Comparison of ENCODE assay signal across 1 cellular context in the genomic region with DNA sequence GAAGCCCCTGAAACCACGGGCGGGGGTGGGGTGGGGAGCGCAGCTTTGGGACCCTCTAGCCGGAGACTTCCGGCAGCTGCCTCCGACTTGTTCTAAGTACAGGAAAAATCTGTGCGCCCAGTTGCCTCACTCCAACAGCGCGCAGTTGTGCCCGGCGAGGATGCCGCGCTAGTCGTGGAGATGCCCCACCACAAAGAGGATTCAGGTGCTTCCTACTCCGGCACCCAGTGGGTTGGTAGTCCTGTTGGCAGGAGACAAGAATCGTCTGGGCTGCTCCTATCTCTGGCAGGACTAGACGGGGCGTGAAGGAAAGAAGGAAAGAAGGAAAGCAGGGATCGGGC.
TF ChIP-seq lines count a peak whose summit lies in the region.

No MANE protein-coding gene starts in this region.

TF ChIP-seq in WTC11, 78 proteins besides CTCF, POLR2A, EP300 and RAD21 (continued from another document):
- no peak for TF ChIP-seq RORB (CRISPR knock-in tag; IDR thresholded peaks at IDR 0.05)
- TF ChIP-seq, protein P1, sequence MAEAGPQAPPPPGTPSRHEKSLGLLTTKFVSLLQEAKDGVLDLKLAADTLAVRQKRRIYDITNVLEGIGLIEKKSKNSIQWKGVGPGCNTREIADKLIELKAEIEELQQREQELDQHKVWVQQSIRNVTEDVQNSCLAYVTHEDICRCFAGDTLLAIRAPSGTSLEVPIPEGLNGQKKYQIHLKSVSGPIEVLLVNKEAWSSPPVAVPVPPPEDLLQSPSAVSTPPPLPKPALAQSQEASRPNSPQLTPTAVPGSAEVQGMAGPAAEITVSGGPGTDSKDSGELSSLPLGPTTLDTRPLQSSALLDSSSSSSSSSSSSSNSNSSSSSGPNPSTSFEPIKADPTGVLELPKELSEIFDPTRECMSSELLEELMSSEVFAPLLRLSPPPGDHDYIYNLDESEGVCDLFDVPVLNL (CRISPR knock-in tag; IDR thresholded peaks at IDR 0.05; ENCODE audit: borderline replicate concordance, low read depth) = no peak
- TF ChIP-seq, protein P2, sequence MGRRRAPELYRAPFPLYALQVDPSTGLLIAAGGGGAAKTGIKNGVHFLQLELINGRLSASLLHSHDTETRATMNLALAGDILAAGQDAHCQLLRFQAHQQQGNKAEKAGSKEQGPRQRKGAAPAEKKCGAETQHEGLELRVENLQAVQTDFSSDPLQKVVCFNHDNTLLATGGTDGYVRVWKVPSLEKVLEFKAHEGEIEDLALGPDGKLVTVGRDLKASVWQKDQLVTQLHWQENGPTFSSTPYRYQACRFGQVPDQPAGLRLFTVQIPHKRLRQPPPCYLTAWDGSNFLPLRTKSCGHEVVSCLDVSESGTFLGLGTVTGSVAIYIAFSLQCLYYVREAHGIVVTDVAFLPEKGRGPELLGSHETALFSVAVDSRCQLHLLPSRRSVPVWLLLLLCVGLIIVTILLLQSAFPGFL (CRISPR knock-in tag; IDR thresholded peaks at IDR 0.05; ENCODE audit: borderline replicate concordance) = no peak
- TF ChIP-seq, protein P3, sequence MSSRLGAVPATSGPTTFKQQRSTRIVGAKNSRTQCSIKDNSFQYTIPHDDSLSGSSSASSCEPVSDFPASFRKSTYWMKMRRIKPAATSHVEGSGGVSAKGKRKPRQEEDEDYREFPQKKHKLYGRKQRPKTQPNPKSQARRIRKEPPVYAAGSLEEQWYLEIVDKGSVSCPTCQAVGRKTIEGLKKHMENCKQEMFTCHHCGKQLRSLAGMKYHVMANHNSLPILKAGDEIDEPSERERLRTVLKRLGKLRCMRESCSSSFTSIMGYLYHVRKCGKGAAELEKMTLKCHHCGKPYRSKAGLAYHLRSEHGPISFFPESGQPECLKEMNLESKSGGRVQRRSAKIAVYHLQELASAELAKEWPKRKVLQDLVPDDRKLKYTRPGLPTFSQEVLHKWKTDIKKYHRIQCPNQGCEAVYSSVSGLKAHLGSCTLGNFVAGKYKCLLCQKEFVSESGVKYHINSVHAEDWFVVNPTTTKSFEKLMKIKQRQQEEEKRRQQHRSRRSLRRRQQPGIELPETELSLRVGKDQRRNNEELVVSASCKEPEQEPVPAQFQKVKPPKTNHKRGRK (CRISPR knock-in tag; IDR thresholded peaks at IDR 0.05; ENCODE audit: borderline replicate concordance) = no peak
